Comparison of ENCODE assay signal across 1 cellular context in the genomic region with DNA sequence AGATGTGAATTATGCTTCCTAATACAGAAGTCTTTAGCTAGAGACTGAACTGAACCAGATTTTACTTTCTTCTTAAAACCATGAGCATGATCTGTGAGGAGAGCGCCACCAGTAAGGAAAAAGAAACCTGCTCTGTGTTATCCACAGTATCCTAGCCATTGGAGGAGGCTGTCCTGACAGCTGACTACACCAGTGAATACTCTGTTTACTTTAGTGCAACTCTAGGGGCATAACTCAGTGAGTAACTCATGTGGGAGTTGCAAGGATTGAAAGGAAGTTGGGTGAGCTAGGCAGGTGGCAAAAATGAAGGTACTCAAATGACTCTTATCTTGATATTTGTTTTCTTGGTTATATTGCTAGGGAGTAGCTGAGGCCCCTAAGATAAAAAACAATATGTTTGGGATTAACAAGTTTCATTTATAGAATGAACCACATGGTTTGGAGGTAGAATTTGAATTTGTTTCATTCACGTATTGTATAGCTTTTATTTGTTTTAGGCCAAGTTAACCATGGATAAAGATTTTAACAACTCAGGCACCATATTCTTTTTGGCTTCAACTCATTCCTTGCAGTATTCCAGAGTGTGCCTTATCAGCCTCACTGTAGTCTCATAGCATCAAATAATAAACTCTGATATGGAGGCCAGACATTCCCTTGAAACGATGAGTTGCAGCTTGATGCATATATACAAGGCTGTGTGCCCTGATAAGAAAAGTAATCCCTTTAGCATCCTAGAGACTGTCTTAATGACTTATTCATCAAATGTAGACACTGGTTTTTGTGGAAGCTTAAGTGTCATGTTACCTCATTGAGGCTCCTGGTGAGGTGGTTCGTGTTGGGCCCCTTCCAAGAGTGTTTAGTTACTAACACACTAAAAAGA.
TF ChIP-seq lines count a peak whose summit lies in the region.

No MANE protein-coding gene starts in this region.

TF ChIP-seq in HEK293, 187 proteins besides CTCF, POLR2A, EP300 and RAD21 (continued from another document):
- TF ChIP-seq, protein P1, sequence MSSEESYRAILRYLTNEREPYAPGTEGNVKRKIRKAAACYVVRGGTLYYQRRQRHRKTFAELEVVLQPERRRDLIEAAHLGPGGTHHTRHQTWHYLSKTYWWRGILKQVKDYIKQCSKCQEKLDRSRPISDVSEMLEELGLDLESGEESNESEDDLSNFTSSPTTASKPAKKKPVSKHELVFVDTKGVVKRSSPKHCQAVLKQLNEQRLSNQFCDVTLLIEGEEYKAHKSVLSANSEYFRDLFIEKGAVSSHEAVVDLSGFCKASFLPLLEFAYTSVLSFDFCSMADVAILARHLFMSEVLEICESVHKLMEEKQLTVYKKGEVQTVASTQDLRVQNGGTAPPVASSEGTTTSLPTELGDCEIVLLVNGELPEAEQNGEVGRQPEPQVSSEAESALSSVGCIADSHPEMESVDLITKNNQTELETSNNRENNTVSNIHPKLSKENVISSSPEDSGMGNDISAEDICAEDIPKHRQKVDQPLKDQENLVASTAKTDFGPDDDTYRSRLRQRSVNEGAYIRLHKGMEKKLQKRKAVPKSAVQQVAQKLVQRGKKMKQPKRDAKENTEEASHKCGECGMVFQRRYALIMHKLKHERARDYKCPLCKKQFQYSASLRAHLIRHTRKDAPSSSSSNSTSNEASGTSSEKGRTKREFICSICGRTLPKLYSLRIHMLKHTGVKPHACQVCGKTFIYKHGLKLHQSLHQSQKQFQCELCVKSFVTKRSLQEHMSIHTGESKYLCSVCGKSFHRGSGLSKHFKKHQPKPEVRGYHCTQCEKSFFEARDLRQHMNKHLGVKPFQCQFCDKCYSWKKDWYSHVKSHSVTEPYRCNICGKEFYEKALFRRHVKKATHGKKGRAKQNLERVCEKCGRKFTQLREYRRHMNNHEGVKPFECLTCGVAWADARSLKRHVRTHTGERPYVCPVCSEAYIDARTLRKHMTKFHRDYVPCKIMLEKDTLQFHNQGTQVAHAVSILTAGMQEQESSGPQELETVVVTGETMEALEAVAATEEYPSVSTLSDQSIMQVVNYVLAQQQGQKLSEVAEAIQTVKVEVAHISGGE (tag by site-specific recombination; conservative IDR thresholded peaks at IDR 0.05; ENCODE audit: low read depth) = no peak
- TF ChIP-seq ZNF239 (tag by site-specific recombination; IDR thresholded peaks at IDR 0.05) (no peak), ZNF121 (tag by site-specific recombination; IDR thresholded peaks at IDR 0.05) (no peak), SCRT1 (tag by site-specific recombination; IDR thresholded peaks at IDR 0.05; ENCODE audit: borderline replicate concordance) (no peak), PRDM10 (tag by site-specific recombination; IDR thresholded peaks at IDR 0.05) (no peak), TRIM28 (IDR thresholded peaks at IDR 0.05; ENCODE audit: borderline replicate concordance, low read length) (peak; percentile 77), ZNF155 (tag by site-specific recombination; IDR thresholded peaks at IDR 0.05) (no peak), ZNF292 (tag by site-specific recombination; IDR thresholded peaks at IDR 0.05; ENCODE audit: borderline replicate concordance, low read depth) (no peak), ZBTB17 (tag by site-specific recombination; IDR thresholded peaks at IDR 0.05) (no peak), ZNF600 (tag by site-specific recombination; IDR thresholded peaks at IDR 0.05) (no peak), ZFP69B (tag by site-specific recombination; IDR thresholded peaks at IDR 0.05) (no peak), GLI2 (tag by site-specific recombination; IDR thresholded peaks at IDR 0.05; ENCODE audit: borderline replicate concordance, low read depth) (no peak), ZNF707 (tag by site-specific recombination; IDR thresholded peaks at IDR 0.05) (no peak), GLIS1 (tag by site-specific recombination; IDR thresholded peaks at IDR 0.05) (peak; percentile 68), ZBTB44 (tag by site-specific recombination; IDR thresholded peaks at IDR 0.05) (peak; percentile 76), ZNF221 (tag by site-specific recombination; IDR thresholded peaks at IDR 0.05; ENCODE audit: borderline replicate concordance) (no peak), ZNF366 (tag by site-specific recombination; conservative IDR thresholded peaks at IDR 0.05) (peak; percentile 54; the same call in 1 of the 2 replicates), HOXA7 (CRISPR knock-in tag; IDR thresholded peaks at IDR 0.05; ENCODE audit: borderline replicate concordance) (no peak), ZNF777 (tag by site-specific recombination; IDR thresholded peaks at IDR 0.05; ENCODE audit: borderline replicate concordance) (no peak), TSHZ1 (tag by site-specific recombination; IDR thresholded peaks at IDR 0.05; ENCODE audit: borderline replicate concordance) (peak; percentile 68), ZNF548 (tag by site-specific recombination; IDR thresholded peaks at IDR 0.05) (no peak), ZNF529 (tag by site-specific recombination; IDR thresholded peaks at IDR 0.05; ENCODE audit: insufficient replicate concordance) (no peak), ZXDB (tag by site-specific recombination; IDR thresholded peaks at IDR 0.05) (peak; percentile 75), ZNF555 (tag by site-specific recombination; conservative IDR thresholded peaks at IDR 0.05) (no peak), FEZF1 (tag by site-specific recombination; IDR thresholded peaks at IDR 0.05) (peak; percentile 52), ZNF146 (tag by site-specific recombination; IDR thresholded peaks at IDR 0.05) (no peak), ZNF585B (tag by site-specific recombination; IDR thresholded peaks at IDR 0.05) (no peak), ZNF677 (tag by site-specific recombination; IDR thresholded peaks at IDR 0.05) (no peak), KLF1 (tag by site-specific recombination; IDR thresholded peaks at IDR 0.05) (no peak), ZNF521 (tag by site-specific recombination; IDR thresholded peaks at IDR 0.05) (no peak), ZIC2 (tag by site-specific recombination; IDR thresholded peaks at IDR 0.05) (no peak), ZNF112 (tag by site-specific recombination; IDR thresholded peaks at IDR 0.05) (no peak)
- TF ChIP-seq, protein P2, sequence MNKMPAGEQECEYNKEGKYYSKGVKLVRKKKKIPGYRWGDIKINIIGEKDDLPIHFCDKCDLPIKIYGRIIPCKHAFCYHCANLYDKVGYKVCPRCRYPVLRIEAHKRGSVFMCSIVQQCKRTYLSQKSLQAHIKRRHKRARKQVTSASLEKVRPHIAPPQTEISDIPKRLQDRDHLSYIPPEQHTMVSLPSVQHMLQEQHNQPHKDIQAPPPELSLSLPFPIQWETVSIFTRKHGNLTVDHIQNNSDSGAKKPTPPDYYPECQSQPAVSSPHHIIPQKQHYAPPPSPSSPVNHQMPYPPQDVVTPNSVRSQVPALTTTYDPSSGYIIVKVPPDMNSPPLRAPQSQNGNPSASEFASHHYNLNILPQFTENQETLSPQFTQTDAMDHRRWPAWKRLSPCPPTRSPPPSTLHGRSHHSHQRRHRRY (tag by site-specific recombination; IDR thresholded peaks at IDR 0.05) = no peak
- TF ChIP-seq, protein P3, sequence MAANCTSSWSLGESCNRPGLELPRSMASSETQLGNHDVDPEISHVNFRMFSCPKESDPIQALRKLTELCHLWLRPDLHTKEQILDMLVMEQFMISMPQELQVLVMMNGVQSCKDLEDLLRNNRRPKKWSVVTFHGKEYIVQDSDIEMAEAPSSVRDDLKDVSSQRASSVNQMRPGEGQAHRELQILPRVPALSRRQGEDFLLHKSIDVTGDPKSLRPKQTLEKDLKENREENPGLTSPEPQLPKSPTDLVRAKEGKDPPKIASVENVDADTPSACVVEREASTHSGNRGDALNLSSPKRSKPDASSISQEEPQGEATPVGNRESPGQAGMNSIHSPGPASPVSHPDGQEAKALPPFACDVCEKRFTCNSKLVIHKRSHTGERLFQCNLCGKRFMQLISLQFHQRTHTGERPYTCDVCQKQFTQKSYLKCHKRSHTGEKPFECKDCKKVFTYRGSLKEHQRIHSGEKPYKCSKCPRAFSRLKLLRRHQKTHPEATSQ (tag by site-specific recombination; IDR thresholded peaks at IDR 0.05) = no peak
- TF ChIP-seq, protein P4, sequence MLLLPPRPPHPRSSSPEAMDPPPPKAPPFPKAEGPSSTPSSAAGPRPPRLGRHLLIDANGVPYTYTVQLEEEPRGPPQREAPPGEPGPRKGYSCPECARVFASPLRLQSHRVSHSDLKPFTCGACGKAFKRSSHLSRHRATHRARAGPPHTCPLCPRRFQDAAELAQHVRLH (tag by site-specific recombination; IDR thresholded peaks at IDR 0.05) = no peak
